ENCODE assay signal across 8 cellular contexts in the genomic region with DNA sequence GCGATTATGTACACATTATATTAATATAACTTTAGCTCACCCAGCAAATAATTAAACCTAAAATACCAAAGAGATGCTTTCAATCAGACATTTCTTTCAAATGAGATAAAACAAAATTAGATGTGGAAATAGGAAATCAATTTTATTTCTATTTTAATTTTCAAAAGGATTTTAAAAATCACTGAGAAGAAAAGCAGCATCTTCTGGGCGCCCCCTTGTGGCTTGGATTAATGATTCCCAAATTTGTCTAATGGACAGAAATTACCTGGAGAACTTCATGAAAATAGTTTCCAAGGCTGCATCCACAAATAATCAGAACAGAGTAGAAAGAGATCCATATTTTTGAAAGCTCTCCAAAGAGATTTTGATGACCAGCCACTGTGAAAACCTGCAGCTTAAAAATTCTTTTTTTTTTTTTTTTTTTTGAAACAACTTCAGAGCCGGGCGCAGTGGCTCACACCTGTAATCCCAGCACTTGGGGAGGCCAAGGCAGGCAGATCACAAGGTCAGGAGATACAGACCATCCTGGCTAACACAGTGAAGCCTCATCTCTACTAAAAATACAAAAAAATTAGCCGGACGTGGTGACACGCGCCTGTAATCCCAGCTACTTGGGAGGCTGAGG. TPM values are rescaled to one million over a fixed set of nuclear protein-coding genes. Genes with fewer than 3 reads are reported as not detected.
DNase-seq lines count a peak whose midpoint lies in the region; ATAC-seq and TF ChIP-seq lines count a peak whose summit lies in the region.

No MANE protein-coding gene starts in this region.

- no peaks in the 10 kb centered on the region for H3K27me3 ChIP-seq in sigmoid colon

- ATAC-seq in GM21723 (IDR thresholded peaks at IDR 0.05; ENCODE audit: unreplicated experiment) (no peak), HG03378 (IDR thresholded peaks at IDR 0.05; ENCODE audit: unreplicated experiment) (no peak)

- no peaks in the 10 kb centered on the region for H3K36me3 ChIP-seq in sigmoid colon

- DNase-seq in NCI-H1417 (lab: John Stamatoyannopoulos, UW), result peak; percentile 6 to 71 (median 28)
- DNase-seq in NCI-H1417 treated with DMSO at 0.1 percent for 48 hours (lab: John Stamatoyannopoulos, UW), result no peak
- DNase-seq in LoVo (ENCODE audit: low spot score), result peak; percentile 34
- peak; percentile 23 for DNase-seq in activated CD4-positive, alpha-beta memory T cell treated with anti-CD3 and anti-CD28 coated beads for 36 hours
- peak; percentile 42 for DNase-seq in fibroblast of villous mesenchyme (ENCODE audit: low read depth)
- DNase-seq in sigmoid colon, result no peak

- H3K4me3 ChIP-seq in fibroblast of villous mesenchyme (ENCODE audit: low read depth, low read length) (no peak overlapping the region), sigmoid colon (no peak overlapping the region)

- no peaks in the 10 kb centered on the region for H3K36me3 Mint-ChIP-seq in activated CD4-positive, alpha-beta memory T cell treated with anti-CD3 and anti-CD28 coated beads for 36 hours

- no peak for TF ChIP-seq POLR2A in sigmoid colon (IDR thresholded peaks at IDR 0.05)

- no peaks in the 10 kb centered on the region for H3K27me3 Mint-ChIP-seq in activated CD4-positive, alpha-beta memory T cell treated with anti-CD3 and anti-CD28 coated beads for 36 hours

- H3K4me3 Mint-ChIP-seq in activated CD4-positive, alpha-beta memory T cell treated with anti-CD3 and anti-CD28 coated beads for 36 hours, result no peak overlapping the region

- peaks cover 12% of the 10 kb centered on the region for H3K4me1 Mint-ChIP-seq in activated CD4-positive, alpha-beta memory T cell treated with anti-CD3 and anti-CD28 coated beads for 36 hours (ENCODE audit: low read depth)

- H3K9me3 ChIP-seq in sigmoid colon, result no peaks in the 10 kb centered on the region

- H3K27ac ChIP-seq in sigmoid colon, result no peak overlapping the region

- TF ChIP-seq CTCF in fibroblast of villous mesenchyme (IDR thresholded peaks at IDR 0.05; ENCODE audit: insufficient read depth, low read depth, low read length) (peak; percentile 77), sigmoid colon (IDR thresholded peaks at IDR 0.05) (peak; percentile 12 to 69 (median 44))

- CTCF ChIA-PET in activated CD4-positive, alpha-beta memory T cell treated with anti-CD3 and anti-CD28 coated beads for 36 hours (lab: Charles Lee), result interaction anchor here (0.6 to 3.3 kb wide), 42 partner anchors 8 to 534 kb away, joined by 3 to 39 read pairs (median 4); a partner anchor contains a TSS

- H3K27ac Mint-ChIP-seq in activated CD4-positive, alpha-beta memory T cell treated with anti-CD3 and anti-CD28 coated beads for 36 hours, result no peak overlapping the region

- POLR2A ChIA-PET in activated CD4-positive, alpha-beta memory T cell treated with anti-CD3 and anti-CD28 coated beads for 36 hours (lab: Charles Lee), result no interaction called here

- H3K9me3 Mint-ChIP-seq in activated CD4-positive, alpha-beta memory T cell treated with anti-CD3 and anti-CD28 coated beads for 36 hours, result no peaks in the 10 kb centered on the region

- intact Hi-C loops in activated CD4-positive, alpha-beta memory T cell treated with anti-CD3 and anti-CD28 coated beads for 36 hours (cut with micrococcal nuclease), result loop anchor here (1.0 to 2.0 kb wide), 3 partner anchors 36 to 534 kb away; no protein-coding TSS in a partner anchor
- intact Hi-C loops in sigmoid colon (cut with DNase I), result loop anchor here (2.0 to 5.0 kb wide), 3 partner anchors 52 to 534 kb away; a partner anchor contains a TSS

- no peak for TF ChIP-seq EP300 in sigmoid colon (IDR thresholded peaks at IDR 0.05)

- WGBS in sigmoid colon, 2 donors, result 81 to 85% methylated on average over 8 of the region's 8 CpGs

- no peaks in the 10 kb centered on the region for H3K4me1 ChIP-seq in sigmoid colon

RNA-seq across cellular contexts. Expression of a gene that starts 50.9 kb away (rescaled TPM):
- 10 to 100 TPM; 56.5 to 70.1 TPM for total RNA-seq in activated CD4-positive, alpha-beta memory T cell treated with anti-CD3 and anti-CD28 coated beads for 36 hours
- 153 and 180 TPM in 2 replicates for total RNA-seq in fibroblast of villous mesenchyme
- 10 to 100 TPM; 17.9 to 90.4 (median 28.8) TPM for total RNA-seq in sigmoid colon
- 10 to 100 TPM; 18.0 to 46.0 (median 28.8) TPM for polyA plus RNA-seq in sigmoid colon

Comparison
In these comparisons a context has a peak if more than half of its experiments do, and no peak if none do; other contexts are left out.
1. DNase-seq: peak in NCI-H1417 (3 of 3), LoVo (single experiment), activated CD4-positive, alpha-beta memory T cell treated with anti-CD3 and anti-CD28 coated beads for 36 hours (single experiment) and fibroblast of villous mesenchyme (single experiment); none in NCI-H1417 treated with DMSO at 0.1 percent for 48 hours (single experiment) and sigmoid colon (single experiment).